27 cellular contexts compared by ENCODE assay signal in genomic region chr16:35170610-35171009, GRCh38.
"Had no signal": no experiment of that assay in that cellular context is flagged by ENCODE, and none has a peak within 500 bp of the region (broad histone marks: within the 10 kb centered on the region; RNA-seq: fewer than 3 reads in every experiment).

No MANE protein-coding gene starts in this region.

- H3K4me1 ChIP-seq: stomach, suprapubic skin, testis, thyroid gland, tibial artery, tibial nerve, transverse colon, upper lobe of left lung, upper lobe of right lung, uterus, vagina had no signal

- FAIRE-seq: urothelium cell line had no signal

- ATAC-seq: stimulated activated effector memory CD8-positive, alpha-beta T cell treated with anti-CD3 and anti-CD28 coated beads, Interleukin-12 subunit alpha, Interleukin-12 subunit beta, amount 100 ng/mL, for 72 hours; stimulated activated memory B cell treated with anti-CD40 and anti-IgM and Interleukin-4, amounts not matched to agents 10 μg/mL and 1 μg/mL and 100 μg/mL, for 72 hours; stimulated activated naive B cell treated with anti-CD40 and anti-IgM and Interleukin-4, amounts not matched to agents 10 μg/mL and 1 μg/mL and 100 μg/mL, for 72 hours; stimulated activated naive CD8-positive, alpha-beta T cell treated with anti-CD3 and anti-CD28 coated beads, Interleukin-15, amount 100 ng/mL, for 72 hours; stimulated activated naive CD8-positive, alpha-beta T cell treated with anti-CD3 and anti-CD28 coated beads, Interleukin-15, Interleukin-2, amounts not matched to agents 100 U/mL and 50 U/mL, for 24 hours; upper lobe of right lung had no signal

- DNase-seq: stimulated activated CD4-positive, alpha-beta T cell treated with anti-CD3 and anti-CD28 coated beads, Interleukin-2, amount 100 ng/mL, for 48 hours; stimulated activated CD4-positive, alpha-beta T cell treated with anti-CD3 and anti-CD28 coated beads, Interleukin-4, amount 100 ng/mL, for 1 hour; stimulated activated CD4-positive, alpha-beta T cell treated with anti-CD3 and anti-CD28 coated beads, Interleukin-4, amount 100 ng/mL, for 24 hours; stimulated activated CD4-positive, alpha-beta T cell treated with anti-CD3 and anti-CD28 coated beads, Interleukin-4, amount 100 ng/mL, for 4 hours; stimulated activated CD8-positive, alpha-beta memory T cell treated with anti-CD3 and anti-CD28 coated beads, Interleukin-4, amount 100 ng/mL, for 48 hours; stimulated activated naive B cell treated with anti-CD40 and anti-IgM and Interleukin-4, amounts not matched to agents 10 μg/mL and 1 μg/mL and 100 μg/mL, for 72 hours; stimulated activated naive CD4-positive, alpha-beta T cell; stimulated activated naive CD4-positive, alpha-beta T cell treated with Interleukin-2 at 50 U/mL for 16 hours; stimulated activated naive CD8-positive, alpha-beta T cell treated with anti-CD3 and anti-CD28 coated beads, Interleukin-15, amount 100 ng/mL, for 72 hours; stimulated activated naive CD8-positive, alpha-beta T cell treated with anti-CD3 and anti-CD28 coated beads, Interleukin-15, Interleukin-2, amounts not matched to agents 100 U/mL and 50 U/mL, for 24 hours; stomach; substantia nigra; testis; thyroid gland; tibial artery; transverse colon; trophoblast cell; upper lobe of right lung; uterus had no signal

- H3K4me3 ChIP-seq: stomach, suprapubic skin, testis, thoracic aorta, thyroid gland, tibial artery, tibial nerve, transverse colon, upper lobe of left lung, upper lobe of right lung, uterus, vagina had no signal

- H3K36me3 ChIP-seq: stomach, suprapubic skin, thoracic aorta, thyroid gland, tibial artery, tibial nerve, transverse colon, upper lobe of left lung, upper lobe of right lung, uterus, vagina had no signal

- H3K27me3 ChIP-seq: stomach, suprapubic skin, testis, thyroid gland, tibial artery, tibial nerve, transverse colon, upper lobe of left lung, upper lobe of right lung, uterus, vagina had no signal

- H3K27ac ChIP-seq: stomach, suprapubic skin, testis, thoracic aorta, thyroid gland, tibial artery, tibial nerve, transverse colon, upper lobe of left lung, upper lobe of right lung, uterus, vagina had no signal

- H3K9me3 ChIP-seq: testis, thoracic aorta, thyroid gland, upper lobe of right lung, uterus, vagina had no signal
